In genomic region chr3:46659285-46659684, GRCh38 we compare ENCODE assay signal across 20 cellular contexts. TPM values are rescaled to one million over a fixed set of nuclear protein-coding genes. Genes with fewer than 3 reads are reported as not detected.
DNase-seq lines count a peak whose midpoint lies in the region; ATAC-seq and TF ChIP-seq lines count a peak whose summit lies in the region.
"Had no signal": no experiment of that assay in that cellular context is flagged by ENCODE, and none has a peak within 500 bp of the region (broad histone marks: within the 10 kb centered on the region; RNA-seq: fewer than 3 reads in every experiment).

No MANE protein-coding gene starts in this region.

- no peak overlapping the region for H2BK5ac ChIP-seq in H9 (ENCODE audit: insufficient read length, low read length)

- no peak overlapping the region for H3K4ac ChIP-seq in H9 (ENCODE audit: low read depth, low read length)

- no peak overlapping the region for H2BK20ac ChIP-seq in H9 (ENCODE audit: low read depth, low read length, poor library complexity, severe bottlenecking)

- H3K14ac ChIP-seq in H9 (ENCODE audit: insufficient read depth, low read length), result no peak overlapping the region

- H3K56ac ChIP-seq in H9 (ENCODE audit: insufficient read length, low read depth, low read length), result no peak overlapping the region

- no peaks in the 10 kb centered on the region for H4K20me1 ChIP-seq in H9 (ENCODE audit: control insufficient read depth, insufficient read depth, insufficient read length)

- H3K27me3 ChIP-seq in H9 (ENCODE audit: insufficient read depth, low read length), result no peaks in the 10 kb centered on the region
- H3K27me3 ChIP-seq: right lobe of liver, SJSA1, testis had no signal

- no peak overlapping the region for H3T11ph ChIP-seq in H9 (ENCODE audit: low read length)

- no peak overlapping the region for H3K9ac ChIP-seq in H9 (ENCODE audit: extremely low read depth, insufficient read length, low read length)

- H2AK5ac ChIP-seq in H9 (ENCODE audit: insufficient read length, low read length), result no peak overlapping the region

- no peak overlapping the region for H4K8ac ChIP-seq in H9 (replicated peaks; ENCODE audit: insufficient read length, low read depth, low read length)

- H3K4me2 ChIP-seq in H9 (ENCODE audit: insufficient read depth, insufficient read length, low read length), result no peak overlapping the region

- ATAC-seq in HG03108 (IDR thresholded peaks at IDR 0.05; ENCODE audit: unreplicated experiment) (no peak), GM21390 (IDR thresholded peaks at IDR 0.05; ENCODE audit: unreplicated experiment) (no peak), GM21619 (IDR thresholded peaks at IDR 0.05; ENCODE audit: unreplicated experiment) (no peak)
- ATAC-seq: right lobe of liver had no signal

- no peak overlapping the region for H4K5ac ChIP-seq in H9 (ENCODE audit: insufficient read length, low read depth, low read length)

- no peaks in the 10 kb centered on the region; a peak in 1 of 7 replicates for H3K36me3 Mint-ChIP-seq in H9 (ENCODE audit: insufficient read depth in 1 of 3, low read depth in 3 of 3)
- H3K36me3 Mint-ChIP-seq in brain, result no peaks in the 10 kb centered on the region
- no peaks in the 10 kb centered on the region for H3K36me3 Mint-ChIP-seq in nephron progenitor cell (ENCODE audit: low read depth)
- H3K36me3 Mint-ChIP-seq: CD14-positive monocyte had no signal

- peak overlapping the region in 1 of 3 experiments; percentile 13; a peak in 1 of 7 replicates for H3K27ac Mint-ChIP-seq in H9
- peak overlapping the region in 3 of 5 experiments; percentile 4 to 79 (median 41) for H3K27ac Mint-ChIP-seq in brain
- no peak overlapping the region for H3K27ac Mint-ChIP-seq in nephron progenitor cell
- H3K27ac Mint-ChIP-seq: activated T-helper 1 cell treated with anti-CD3 and anti-CD28 coated beads, Interleukin-12 subunit alpha, Interleukin-12 subunit beta, Interleukin-2, Interleukin-4 antibody, amounts not matched to agents 30 ng/mL and 10 ng/mL and 1 ng/mL, durations not matched to agents 14 hours and 24 hours and 36 hours; CD14-positive monocyte had no signal

- WGBS in H9 (ENCODE audit: extremely low coverage, insufficient read length, low lambda C conversion rate), result no CpG with 5 or more reads among the region's 8 CpGs

- no peaks in the 10 kb centered on the region for H3K79me1 ChIP-seq in H9 (ENCODE audit: insufficient read depth, low read depth, low read length, poor library complexity, severe bottlenecking)

- no peak overlapping the region for H4K91ac ChIP-seq in H9 (ENCODE audit: insufficient read length, low read depth, low read length)

- TF ChIP-seq CTCF in H9 (conservative IDR thresholded peaks at IDR 0.05), result no peak
- no peak for TF ChIP-seq CTCF in brain (conservative IDR thresholded peaks at IDR 0.05)
- no peak for TF ChIP-seq CTCF in nephron progenitor cell (IDR thresholded peaks at IDR 0.05)

- H3K27me3 Mint-ChIP-seq in H9 (ENCODE audit: low read depth), result peaks cover 6% of the 10 kb centered on the region
- peaks cover 29% of the 10 kb centered on the region for H3K27me3 Mint-ChIP-seq in brain
- H3K27me3 Mint-ChIP-seq in nephron progenitor cell (ENCODE audit: low read depth, poor library complexity), result peaks cover 21% of the 10 kb centered on the region

- H2AFZ ChIP-seq in H9 (ENCODE audit: low read length), result no peak overlapping the region

- H3K4me1 Mint-ChIP-seq in H9 (peaks cover 77 to 81% of the 10 kb centered on the region in 2 experiments), brain (peaks cover 58% of the 10 kb centered on the region), nephron progenitor cell (peaks cover 72% of the 10 kb centered on the region)
- H3K4me1 Mint-ChIP-seq: CD14-positive monocyte had no signal

- H3K4me1 ChIP-seq in H9 (ENCODE audit: insufficient read depth, low read length), result peaks cover 18% of the 10 kb centered on the region; the same call in 1 of the 2 replicates
- H3K4me1 ChIP-seq: testis had no signal

- DNase-seq in COR-L47 (lab: John Stamatoyannopoulos, UW) (peak; percentile 10), H9 (peak; percentile 54), nephron progenitor cell (no peak)
- DNase-seq: activated CD4-positive, alpha-beta T cell treated with anti-CD3 and anti-CD28 coated beads, Interleukin-2, amount 50 U/mL, for 48 hours; amygdala; DMS79; NCI-H1048; stimulated activated CD4-positive, alpha-beta T cell treated with anti-CD3 and anti-CD28 coated beads, Interleukin-4, amount 100 ng/mL, for 1 hour had no signal

- H3K9me3 ChIP-seq in H9 (ENCODE audit: control insufficient read depth, low read depth, low read length), result no peaks in the 10 kb centered on the region
- H3K9me3 ChIP-seq: right lobe of liver, SJSA1, testis had no signal

- no peak overlapping the region for H3K27ac ChIP-seq in H9 (ENCODE audit: insufficient read length, low read depth, low read length)
- H3K27ac ChIP-seq: epithelial cell of prostate, right lobe of liver, SJSA1, testis had no signal

- H3K4me3 Mint-ChIP-seq in H9, result no peak overlapping the region
- no peak overlapping the region for H3K4me3 Mint-ChIP-seq in brain
- H3K4me3 Mint-ChIP-seq in nephron progenitor cell, result peak overlapping the region; percentile 63
- H3K4me3 Mint-ChIP-seq: activated T-helper 1 cell treated with anti-CD3 and anti-CD28 coated beads, Interleukin-12 subunit alpha, Interleukin-12 subunit beta, Interleukin-2, Interleukin-4 antibody, amounts not matched to agents 30 ng/mL and 10 ng/mL and 1 ng/mL, durations not matched to agents 14 hours and 24 hours and 36 hours; CD14-positive monocyte had no signal

- H2BK15ac ChIP-seq in H9 (ENCODE audit: low read depth, low read length), result no peak overlapping the region

- no peak overlapping the region for H3K18ac ChIP-seq in H9 (ENCODE audit: insufficient read length, low read depth, low read length)

- no peak overlapping the region for H3K23ac ChIP-seq in H9 (ENCODE audit: insufficient read length, low read depth, low read length)

- no peaks in the 10 kb centered on the region for H3K79me2 ChIP-seq in H9 (ENCODE audit: insufficient read depth, low read length)

- no peak overlapping the region for H2BK120ac ChIP-seq in H9 (ENCODE audit: low read depth, low read length, poor library complexity, severe bottlenecking)

- H3K9me3 Mint-ChIP-seq in H9 (no peaks in the 10 kb centered on the region; a peak in 1 of 5 replicates), brain (no peaks in the 10 kb centered on the region), nephron progenitor cell (no peaks in the 10 kb centered on the region)
- H3K9me3 Mint-ChIP-seq: activated T-helper 1 cell treated with anti-CD3 and anti-CD28 coated beads, Interleukin-12 subunit alpha, Interleukin-12 subunit beta, Interleukin-2, Interleukin-4 antibody, amounts not matched to agents 30 ng/mL and 10 ng/mL and 1 ng/mL, durations not matched to agents 14 hours and 24 hours and 36 hours; CD14-positive monocyte had no signal

- H3K23me2 ChIP-seq in H9 (ENCODE audit: insufficient read length, low read depth, low read length, poor library complexity, severe bottlenecking), result no peaks in the 10 kb centered on the region

- no peak overlapping the region for H2BK12ac ChIP-seq in H9 (ENCODE audit: insufficient read length, low read depth, low read length)

RNA-seq across cellular contexts. Expression of gene ALS2CL, which starts 34.2 kb away (rescaled TPM):
- 4.9 and 5.0 TPM in 2 replicates for total RNA-seq in H9 (2021)
- 0.39 TPM for polyA plus RNA-seq in brain (ENCODE audit: insufficient read depth, low read depth, low replicate concordance)

RNA-seq across cellular contexts. Expression of gene TMIE, which starts 41.9 kb away (rescaled TPM):
- total RNA-seq in H9 (2021), result 0.63 and 0.66 TPM in 2 replicates
- polyA plus RNA-seq in brain (ENCODE audit: insufficient read depth, low read depth, low replicate concordance), result 2.1 TPM
- total RNA-seq: activated T-helper 1 cell treated with anti-CD3 and anti-CD28 coated beads, Interleukin-12 subunit alpha, Interleukin-12 subunit beta, Interleukin-2, Interleukin-4 antibody, amounts not matched to agents 30 ng/mL and 10 ng/mL and 1 ng/mL, durations not matched to agents 14 hours and 24 hours and 36 hours; glomerular endothelial cell; H4; SJSA1 had no signal
- polyA plus RNA-seq: CD14-positive monocyte had no signal

RNA-seq across cellular contexts. Expression of gene FAM240A, which starts 47.0 kb away (rescaled TPM):
- total RNA-seq in H9 (2021), result 0.11 TPM in 1 of 2 replicates, not detected in the other
- not detected for polyA plus RNA-seq in brain (ENCODE audit: insufficient read depth, low read depth, low replicate concordance)
- total RNA-seq: activated T-helper 1 cell treated with anti-CD3 and anti-CD28 coated beads, Interleukin-12 subunit alpha, Interleukin-12 subunit beta, Interleukin-2, Interleukin-4 antibody, amounts not matched to agents 30 ng/mL and 10 ng/mL and 1 ng/mL, durations not matched to agents 14 hours and 24 hours and 36 hours; glomerular endothelial cell; H4; right lobe of liver; SJSA1; testis had no signal
- polyA plus RNA-seq: CD14-positive monocyte had no signal

RNA-seq across cellular contexts. Expression of gene PRSS50, which starts 58.4 kb away (rescaled TPM):
- total RNA-seq in H9 (2021), result 0.24 and 0.59 TPM in 2 replicates
- not detected for polyA plus RNA-seq in brain (ENCODE audit: insufficient read depth, low read depth, low replicate concordance)
- total RNA-seq: activated T-helper 1 cell treated with anti-CD3 and anti-CD28 coated beads, Interleukin-12 subunit alpha, Interleukin-12 subunit beta, Interleukin-2, Interleukin-4 antibody, amounts not matched to agents 30 ng/mL and 10 ng/mL and 1 ng/mL, durations not matched to agents 14 hours and 24 hours and 36 hours; glomerular endothelial cell; H4; SJSA1 had no signal
- polyA plus RNA-seq: CD14-positive monocyte had no signal
